Comparison of ENCODE assay signal across 13 cellular contexts in genomic region chr16:56912746-56913703, GRCh38. TPM values are rescaled to one million over a fixed set of nuclear protein-coding genes. Genes with fewer than 3 reads are reported as not detected.
DNase-seq lines count a peak whose midpoint lies in the region; ATAC-seq and TF ChIP-seq lines count a peak whose summit lies in the region.
"Had no signal": no experiment of that assay in that cellular context is flagged by ENCODE, and none has a peak within 500 bp of the region (broad histone marks: within the 10 kb centered on the region; RNA-seq: fewer than 3 reads in every experiment).

No MANE protein-coding gene starts in this region.

- no peak overlapping the region for H3K23ac ChIP-seq in mesenchymal stem cell (ENCODE audit: low read length in 2 of 2)

- H3K14ac ChIP-seq in mesenchymal stem cell (ENCODE audit: low read length in 2 of 2), result peak overlapping the region in 1 of 2 experiments; percentile 6

- peak overlapping the region; percentile 39 for H3K27ac Mint-ChIP-seq in type B pancreatic cell

- no peaks in the 10 kb centered on the region for H3K9me3 ChIP-seq in SK-N-SH
- no peaks in the 10 kb centered on the region for H3K9me3 ChIP-seq in adipocyte (ENCODE audit: control insufficient read depth, low read length)
- H3K9me3 ChIP-seq in mesenchymal stem cell (ENCODE audit: control insufficient read depth, low read length), result no peaks in the 10 kb centered on the region

- H3K4ac ChIP-seq in mesenchymal stem cell (ENCODE audit: low read depth in 1 of 2, low read length in 2 of 2), result no peak overlapping the region

- H3K36me3 Mint-ChIP-seq in type B pancreatic cell, result peaks cover 4% of the 10 kb centered on the region
- H3K36me3 Mint-ChIP-seq: brain had no signal

- H3K4me2 ChIP-seq in SK-N-SH, result no peak overlapping the region; the same call in 1 of the 2 replicates
- no peak overlapping the region for H3K4me2 ChIP-seq in mesenchymal stem cell (ENCODE audit: low read length, poor library complexity, severe bottlenecking)

- H3K27ac ChIP-seq in SK-N-SH (ENCODE audit: low read depth in 2 of 2, low read length in 1 of 2) (no peak overlapping the region), mesenchymal stem cell (ENCODE audit: low read length, poor library complexity, severe bottlenecking) (peak overlapping the region; percentile 46)

- H4K20me1 ChIP-seq in SK-N-SH (ENCODE audit: insufficient read depth), result no peaks in the 10 kb centered on the region

- no peaks in the 10 kb centered on the region for H3K9me3 Mint-ChIP-seq in type B pancreatic cell

- intact Hi-C loops in posterior vena cava (cut with DNase I), result no loop called here

- H3K79me2 ChIP-seq in SK-N-SH (ENCODE audit: insufficient read depth), result no peaks in the 10 kb centered on the region

- no peaks in the 10 kb centered on the region for H3K9me2 ChIP-seq in SK-N-SH

- H2BK120ac ChIP-seq in mesenchymal stem cell (ENCODE audit: low read depth, low read length), result no peak overlapping the region

- H4K91ac ChIP-seq in mesenchymal stem cell (ENCODE audit: low read length), result no peak overlapping the region

- no peaks in the 10 kb centered on the region for H3K79me1 ChIP-seq in mesenchymal stem cell (replicated peaks; ENCODE audit: low read length, poor library complexity, severe bottlenecking)

- peaks cover 36% of the 10 kb centered on the region for H3K4me1 Mint-ChIP-seq in type B pancreatic cell (ENCODE audit: unreplicated experiment)

- H3K4me1 ChIP-seq in SK-N-SH (ENCODE audit: control insufficient read depth in 1 of 2, insufficient read depth in 2 of 2, low read depth in 1 of 2, low read length in 1 of 2) (peaks cover 0 to 20% of the 10 kb centered on the region in 2 experiments; a peak in 2 of 4 replicates), adipocyte (ENCODE audit: control insufficient read depth, insufficient read depth, low read length) (peaks cover 36% of the 10 kb centered on the region), mesenchymal stem cell (ENCODE audit: control insufficient read depth, insufficient read depth, low read depth, low read length) (peaks cover 21% of the 10 kb centered on the region)

- WGBS in SK-N-SH (ENCODE audit: low lambda C conversion rate), result 85% methylated on average over 18 of the region's 18 CpGs
- 93% methylated on average over 11 of the region's 18 CpGs for WGBS in mesenchymal stem cell

- TF ChIP-seq RAD21 in SK-N-SH (IDR thresholded peaks at IDR 0.05; ENCODE audit: low read length), result no peak

- no peak for TF ChIP-seq EP300 in SK-N-SH (IDR thresholded peaks at IDR 0.05; ENCODE audit: borderline replicate concordance in 1 of 2, low read depth in 1 of 2, low read length in 1 of 2)

- peak overlapping the region; percentile 9 for H4K8ac ChIP-seq in mesenchymal stem cell (ENCODE audit: low read length)

- no peak overlapping the region for H2BK15ac ChIP-seq in mesenchymal stem cell (ENCODE audit: low read depth, poor library complexity, severe bottlenecking)

- H3K27me3 ChIP-seq in SK-N-SH (ENCODE audit: insufficient read depth) (no peaks in the 10 kb centered on the region), adipocyte (replicated peaks; ENCODE audit: control insufficient read depth, insufficient read depth, low read length) (no peaks in the 10 kb centered on the region), mesenchymal stem cell (ENCODE audit: control insufficient read depth in 1 of 2, insufficient read depth in 1 of 2, low read length in 2 of 2) (peaks cover 4 to 23% of the 10 kb centered on the region in 2 experiments)

- H3K4me3 ChIP-seq in SK-N-SH (ENCODE audit: low read depth in 2 of 2, low read length in 1 of 2), result no peak overlapping the region
- no peak overlapping the region for H3K4me3 ChIP-seq in adipocyte (ENCODE audit: low read length)
- no peak overlapping the region for H3K4me3 ChIP-seq in mesenchymal stem cell (ENCODE audit: insufficient read depth in 1 of 2, low read depth in 1 of 2, low read length in 2 of 2)

- no peak for ATAC-seq in SK-N-SH treated with all-trans-retinoic acid at 6 μM for 48 hours

- H2AFZ ChIP-seq in SK-N-SH (ENCODE audit: low read depth), result peak overlapping the region; percentile 44
- no peak overlapping the region for H2AFZ ChIP-seq in mesenchymal stem cell (ENCODE audit: low read depth, low read length)

- no peak for DNase-seq in SK-N-SH
- DNase-seq in adipocyte (ENCODE audit: low read depth), result peak; percentile 63
- peak; percentile 62 for DNase-seq in mesenchymal stem cell
- no peak for DNase-seq in type B pancreatic cell (ENCODE audit: extremely low spot score, unreplicated experiment)
- DNase-seq in NK-92 (lab: John Stamatoyannopoulos, UW; ENCODE audit: unreplicated experiment), result no peak
- no peak for DNase-seq in posterior vena cava (ENCODE audit: low spot score)
- no peak for DNase-seq in NK-92 treated with Interleukin-12 subunit alpha and Interleukin-12 subunit beta, amount 100 ng/mL, for 24 hours (lab: John Stamatoyannopoulos, UW)
- DNase-seq: activated CD4-positive, alpha-beta T cell treated with anti-CD3 and anti-CD28 coated beads, Interleukin-2, amount 50 U/mL, for 4 hours; NCI-H1048; occipital lobe; Right ventricle myocardium superior had no signal

- no peak for TF ChIP-seq CTCF in SK-N-SH (IDR thresholded peaks at IDR 0.05)
- no peak for TF ChIP-seq CTCF in type B pancreatic cell (conservative IDR thresholded peaks at IDR 0.05)

- H3K27me3 Mint-ChIP-seq in type B pancreatic cell, result no peaks in the 10 kb centered on the region

- no peak overlapping the region for H2BK5ac ChIP-seq in mesenchymal stem cell (ENCODE audit: low read depth, low read length, poor library complexity, severe bottlenecking)

- CTCF ChIA-PET in SK-N-SH (lab: Yijun Ruan, JAX), result interaction anchor here (1.2 kb wide), 1 partner anchor 237 kb away, joined by 3 read pairs; no protein-coding TSS in a partner anchor

- H3K9ac ChIP-seq in SK-N-SH, result no peak overlapping the region
- H3K9ac ChIP-seq in adipocyte (ENCODE audit: low read length), result no peak overlapping the region
- no peak overlapping the region for H3K9ac ChIP-seq in mesenchymal stem cell (ENCODE audit: low read length)

- H3K36me3 ChIP-seq in SK-N-SH (replicated peaks in 1 of 2; ENCODE audit: control insufficient read depth in 1 of 2, insufficient read depth in 2 of 2, low read length in 1 of 2), result no peaks in the 10 kb centered on the region
- no peaks in the 10 kb centered on the region for H3K36me3 ChIP-seq in adipocyte (ENCODE audit: control insufficient read depth, insufficient read depth, low read length, severe bottlenecking)
- H3K36me3 ChIP-seq in mesenchymal stem cell (ENCODE audit: control insufficient read depth in 1 of 2, insufficient read depth in 2 of 2, low read depth in 1 of 2, low read length in 2 of 2), result no peaks in the 10 kb centered on the region

- H3K18ac ChIP-seq in mesenchymal stem cell (ENCODE audit: low read depth in 1 of 2, low read length in 2 of 2), result peak overlapping the region in 1 of 2 experiments; percentile 55

- H2AK5ac ChIP-seq in mesenchymal stem cell (ENCODE audit: low read length, severe bottlenecking), result peak overlapping the region; percentile 54

- peak overlapping the region; percentile 2 for H3K4me3 Mint-ChIP-seq in type B pancreatic cell

- peak overlapping the region in 1 of 2 experiments; percentile 47 for H2BK12ac ChIP-seq in mesenchymal stem cell (ENCODE audit: low read length in 2 of 2)

- POLR2A ChIA-PET in SK-N-SH (lab: Yijun Ruan, JAX), result interaction anchor here (1.4 kb wide), 1 partner anchor 19 kb away, joined by 4 read pairs; the partner anchor contains the start of gene HERPUD1

- no peaks in the 10 kb centered on the region for H3F3A ChIP-seq in SK-N-SH (replicated peaks; ENCODE audit: insufficient read depth)

TF ChIP-seq in SK-N-SH treated with all-trans-retinoic acid at 6 μM for 48 hours, 23 proteins besides CTCF, POLR2A, EP300 and RAD21 (continues in another document):
- TF ChIP-seq ZC3H10 (CRISPR knock-in tag; IDR thresholded peaks at IDR 0.05), result no peak
- TF ChIP-seq CSDC2 (CRISPR knock-in tag; IDR thresholded peaks at IDR 0.05), result no peak
- no peak for TF ChIP-seq ARNTL (CRISPR knock-in tag; IDR thresholded peaks at IDR 0.05; ENCODE audit: borderline replicate concordance, low read depth)
- no peak for TF ChIP-seq CSRNP3 (CRISPR knock-in tag; IDR thresholded peaks at IDR 0.05)

RNA-seq across cellular contexts. Expression of gene HERPUD1, which starts 18.9 kb away (rescaled TPM):
- polyA plus RNA-seq in SK-N-SH (2012; rRNA removed), result 46.3 and 71.1 TPM in 2 replicates
- 49.4 and 54.4 TPM in 2 replicates for polyA plus RNA-seq in SK-N-SH (2012; cell fraction: cytosol; rRNA removed)
- 37.9 and 75.2 TPM in 2 replicates for polyA plus RNA-seq in SK-N-SH (2012; cell fraction: nucleus; rRNA removed)
- 93.8 TPM for polyA plus RNA-seq in mesenchymal stem cell (2013, experiment 1 of 2)
- polyA plus RNA-seq in mesenchymal stem cell (2013, experiment 2 of 2), result 94.5 TPM
- total RNA-seq in type B pancreatic cell (ENCODE audit: low replicate concordance) (98.8 and 155 TPM in 2 replicates), posterior vena cava (100 to 1,000 TPM in 1 of 2 donors, 10 to 100 TPM in 1; 99.7 to 106 TPM)

RNA-seq across cellular contexts. Expression of gene SLC12A3, which starts 48.0 kb away (rescaled TPM):
- not detected in 2 replicates for polyA plus RNA-seq in SK-N-SH (2012; rRNA removed)
- not detected in 2 replicates for polyA plus RNA-seq in SK-N-SH (2012; cell fraction: cytosol; rRNA removed)
- not detected in 2 replicates for polyA plus RNA-seq in SK-N-SH (2012; cell fraction: nucleus; rRNA removed)
- polyA plus RNA-seq in mesenchymal stem cell (2013, experiment 1 of 2), result not detected
- not detected for polyA plus RNA-seq in mesenchymal stem cell (2013, experiment 2 of 2)
- total RNA-seq in type B pancreatic cell (ENCODE audit: low replicate concordance) (0.31 and 4.2 TPM in 2 replicates), posterior vena cava (not detected)
- total RNA-seq: occipital lobe, Right ventricle myocardium superior had no signal

RNA-seq across cellular contexts. Expression of gene CETP, which starts 48.7 kb away (rescaled TPM):
- polyA plus RNA-seq in SK-N-SH (2012; rRNA removed), result not detected in 2 replicates
- polyA plus RNA-seq in SK-N-SH (2012; cell fraction: cytosol; rRNA removed), result 0.03 TPM in 1 of 2 replicates, not detected in the other
- polyA plus RNA-seq in SK-N-SH (2012; cell fraction: nucleus; rRNA removed), result 0.05 TPM in 1 of 2 replicates, not detected in the other
- polyA plus RNA-seq in mesenchymal stem cell (2013, experiment 1 of 2), result not detected
- polyA plus RNA-seq in mesenchymal stem cell (2013, experiment 2 of 2), result 0.03 TPM
- total RNA-seq in type B pancreatic cell (ENCODE audit: low replicate concordance) (not detected in 2 replicates), posterior vena cava (under 1 TPM in 1 of 2 donors, not detected in 1; 0.60 TPM)

Comparison
In these comparisons a context has a peak if more than half of its experiments do, and no peak if none do; other contexts are left out.
1. DNase-seq: peak in adipocyte (single experiment) and mesenchymal stem cell (single experiment); none in SK-N-SH (single experiment), type B pancreatic cell (single experiment), NK-92 (single experiment), posterior vena cava (single experiment) and NK-92 treated with Interleukin-12 subunit alpha and Interleukin-12 subunit beta, amount 100 ng/mL, for 24 hours (single experiment).